ENCODE assay signal across 9 cellular contexts in genomic region chr16:81625544-81626152, GRCh38.
DNase-seq lines count a peak whose midpoint lies in the region; ATAC-seq and TF ChIP-seq lines count a peak whose summit lies in the region.
"Had no signal": no experiment of that assay in that cellular context is flagged by ENCODE, and none has a peak within 500 bp of the region (broad histone marks: within the 10 kb centered on the region; RNA-seq: fewer than 3 reads in every experiment).

No MANE protein-coding gene starts in this region.

- H2AK9ac ChIP-seq in IMR-90 (replicated peaks; ENCODE audit: low read depth, low read length, poor library complexity): peak overlapping the region; percentile 0

- H3K9me1 ChIP-seq in IMR-90 (ENCODE audit: insufficient read depth, low read length): peaks cover 14% of the 10 kb centered on the region; the same call in 1 of the 2 replicates

- H2BK5ac ChIP-seq in IMR-90 (ENCODE audit: low read depth, low read length, poor library complexity, severe bottlenecking): peak overlapping the region; percentile 81

- in situ Hi-C loops in IMR-90 (cut with MboI; ENCODE audit: low sequenced_read_pairs): no loop called here

- CTCF ChIA-PET in GM10248 (lab: Yijun Ruan, JAX) (interaction anchor here (0.7 to 7.5 kb wide), 5 partner anchors 9 to 260 kb away, joined by 3 to 43 read pairs (median 4); no protein-coding TSS in a partner anchor), IMR-90 (lab: Yijun Ruan, JAX) (no interaction called here)

- no peak overlapping the region for H3K27ac ChIP-seq in IMR-90 (ENCODE audit: insufficient read depth, low read length)

- H3K4me2 ChIP-seq in IMR-90 (ENCODE audit: low read depth, low read length): no peak overlapping the region

- H2BK20ac ChIP-seq in IMR-90 (ENCODE audit: low read depth, low read length): no peak overlapping the region

- no peak for TF ChIP-seq POLR2A in IMR-90 (IDR thresholded peaks at IDR 0.05; ENCODE audit: low read depth, low read length)

- no peaks in the 10 kb centered on the region for H3K27me3 ChIP-seq in IMR-90 (ENCODE audit: control insufficient read depth, insufficient read depth, low read length)

- no peak overlapping the region for H4K5ac ChIP-seq in IMR-90 (ENCODE audit: low read depth, low read length)

- H3K9me3 Mint-ChIP-seq in effector memory CD8-positive, alpha-beta T cell: no peaks in the 10 kb centered on the region
- H3K9me3 Mint-ChIP-seq: activated T-cell treated with anti-CD3 and anti-CD28 coated beads, Interleukin-2, amount 50 U/mL, for 4 hours had no signal

- POLR2A ChIA-PET in GM10248 (lab: Yijun Ruan, JAX): interaction anchor here (0.7 kb wide), 1 partner anchor 30 kb away, joined by 3 read pairs; no protein-coding TSS in a partner anchor
- POLR2A ChIA-PET in IMR-90 (lab: Charles Lee; ENCODE audit: unreplicated experiment): no interaction called here

- H3K79me1 ChIP-seq in IMR-90 (ENCODE audit: low read depth in 1 of 2, low read length in 2 of 2): peaks cover 7 to 26% of the 10 kb centered on the region in 2 experiments

- no peak overlapping the region for H2AFZ ChIP-seq in IMR-90 (replicated peaks; ENCODE audit: low read length, poor library complexity)

- peak; percentile 83 for DNase-seq in GM10248 (ENCODE audit: extremely low spot score)
- DNase-seq in IMR-90: peak; percentile 43
- peak; percentile 75 for DNase-seq in epithelial cell of esophagus (ENCODE audit: low read depth)
- DNase-seq in occipital lobe (lab: John Stamatoyannopoulos, UW): peak; percentile 18
- DNase-seq in effector memory CD8-positive, alpha-beta T cell: no peak
- DNase-seq in D341Med (ENCODE audit: low spot score): no peak
- DNase-seq in Kasumi-1 (lab: John Stamatoyannopoulos, UW): no peak
- DNase-seq: activated T-cell treated with anti-CD3 and anti-CD28 coated beads, Interleukin-2, amount 50 U/mL, for 4 hours had no signal

- BruUV-seq in IMR-90 (replicated peaks; lab: Mats Ljungman, UMichigan): no TSS peak

- peaks cover 5% of the 10 kb centered on the region for H3K36me3 ChIP-seq in IMR-90 (ENCODE audit: control insufficient read depth, insufficient read depth, low read length)

- WGBS in IMR-90 (ENCODE audit: extremely low coverage in 2 of 2, insufficient read length in 1 of 2), 2 experiments: 74% methylated on average over 4 of the region's 9 CpGs; no CpG with 5 or more reads in 1 of the 2 experiments

- H3K18ac ChIP-seq in IMR-90 (ENCODE audit: low read depth, low read length): 0 out of 2 replicates have a peak overlapping the region, but pooled peaks have one; percentile 16

- H3K4me1 ChIP-seq in IMR-90 (ENCODE audit: control insufficient read depth, insufficient read depth, low read length): peaks cover 6% of the 10 kb centered on the region

- H4K8ac ChIP-seq in IMR-90 (ENCODE audit: low read depth in 2 of 2, low read length in 2 of 2): peak overlapping the region in 1 of 2 experiments; percentile 20; a peak in 2 of 4 replicates

- intact Hi-C loops in IMR-90 (cut with micrococcal nuclease): no loop called here

- H4K91ac ChIP-seq in IMR-90 (ENCODE audit: insufficient read depth, low read depth, low read length): no peak overlapping the region

- no peak overlapping the region for H3K23ac ChIP-seq in IMR-90 (ENCODE audit: low read depth, low read length)

- no peak overlapping the region for H3K4me3 Mint-ChIP-seq in effector memory CD8-positive, alpha-beta T cell
- H3K4me3 Mint-ChIP-seq: activated T-cell treated with anti-CD3 and anti-CD28 coated beads, Interleukin-2, amount 50 U/mL, for 4 hours had no signal

- 0 out of 3 replicates have a peak overlapping the region, but pooled peaks have one; percentile 9 for H2BK15ac ChIP-seq in IMR-90 (ENCODE audit: low read depth, low read length)

- H3K4me3 ChIP-seq in IMR-90 (ENCODE audit: insufficient read depth, low read depth, low read length) (no peak overlapping the region), epithelial cell of esophagus (ENCODE audit: low read length) (no peak overlapping the region)

- TF ChIP-seq RAD21 in IMR-90 (IDR thresholded peaks at IDR 0.05; ENCODE audit: low read length): no peak

- peaks cover 3% of the 10 kb centered on the region for H3K36me3 Mint-ChIP-seq in effector memory CD8-positive, alpha-beta T cell (ENCODE audit: insufficient read depth)

- peak overlapping the region; percentile 66 for H2AK5ac ChIP-seq in IMR-90 (ENCODE audit: low read depth, low read length)

- H3K4me1 Mint-ChIP-seq in effector memory CD8-positive, alpha-beta T cell (ENCODE audit: low read depth in 2 of 2): peaks cover 4% of the 10 kb centered on the region in 2 donors

- no peak overlapping the region for H3K56ac ChIP-seq in IMR-90 (ENCODE audit: extremely low read depth, insufficient read depth, low read length)

- dilution Hi-C loops in IMR-90 (cut with HindIII; ENCODE audit: low sequenced_read_pairs, unreplicated experiment): no loop called here

- H3K27me3 Mint-ChIP-seq in effector memory CD8-positive, alpha-beta T cell: no peaks in the 10 kb centered on the region

- peaks cover 50% of the 10 kb centered on the region; the same call in 1 of the 2 replicates for H4K20me1 ChIP-seq in IMR-90 (ENCODE audit: insufficient read depth, low read length)

- 0 out of 2 replicates have a peak overlapping the region, but pooled peaks have one; percentile 60 for H3K14ac ChIP-seq in IMR-90 (replicated peaks; ENCODE audit: low read depth, low read length)

- ATAC-seq in IMR-90 (ENCODE audit: low read depth): peak; percentile 64
- no peak for ATAC-seq in effector memory CD8-positive, alpha-beta T cell (replicated peaks)
- no peak for ATAC-seq in HG02938 (IDR thresholded peaks at IDR 0.05; ENCODE audit: unreplicated experiment)

- TF ChIP-seq CTCF in GM10248 (IDR thresholded peaks at IDR 0.05; ENCODE audit: control extremely low read depth, extremely low read depth, low read depth, missing control alignments): no peak
- no peak for TF ChIP-seq CTCF in IMR-90 (conservative IDR thresholded peaks at IDR 0.05; ENCODE audit: low read depth, low read length)
- no peak for TF ChIP-seq CTCF in epithelial cell of esophagus (IDR thresholded peaks at IDR 0.05; ENCODE audit: insufficient read depth, low read depth, low read length, missing control alignments)

- no peak overlapping the region for H3K27ac Mint-ChIP-seq in effector memory CD8-positive, alpha-beta T cell

- no peak overlapping the region for H2BK120ac ChIP-seq in IMR-90 (ENCODE audit: low read depth, low read length)

- no peaks in the 10 kb centered on the region for H3K9me3 ChIP-seq in IMR-90 (ENCODE audit: control insufficient read depth, insufficient read depth, low read length)

- H3K9ac ChIP-seq in IMR-90 (ENCODE audit: low read depth, low read length): no peak overlapping the region

- H3K4ac ChIP-seq in IMR-90 (ENCODE audit: low read depth, low read length): no peak overlapping the region; the same call in 1 of the 2 replicates

TF ChIP-seq in IMR-90, 13 proteins besides CTCF, POLR2A, EP300 and RAD21:
- no peak for TF ChIP-seq BHLHE40 (IDR thresholded peaks at IDR 0.05; ENCODE audit: low read depth, low read length)
- TF ChIP-seq USF2 (IDR thresholded peaks at IDR 0.05; ENCODE audit: low read depth, low read length): no peak
- TF ChIP-seq RCOR1 (IDR thresholded peaks at IDR 0.05; ENCODE audit: insufficient replicate concordance, low read length): no peak
- no peak for TF ChIP-seq FOS (IDR thresholded peaks at IDR 0.05; ENCODE audit: low read depth, low read length)
- TF ChIP-seq MAFK (IDR thresholded peaks at IDR 0.05; ENCODE audit: low read depth, low read length): no peak
- no peak for TF ChIP-seq SMC3 (IDR thresholded peaks at IDR 0.05; ENCODE audit: low read depth, low read length)
- no peak for TF ChIP-seq RFX5 (IDR thresholded peaks at IDR 0.05; ENCODE audit: low read depth, low read length)
- no peak for TF ChIP-seq CHD1 (IDR thresholded peaks at IDR 0.05; ENCODE audit: low read depth, low read length)
- TF ChIP-seq CEBPB (IDR thresholded peaks at IDR 0.05; ENCODE audit: low read depth, low read length): no peak
- TF ChIP-seq NFE2L2 (IDR thresholded peaks at IDR 0.05; ENCODE audit: low read depth, low read length): no peak
- TF ChIP-seq MAZ (IDR thresholded peaks at IDR 0.05; ENCODE audit: borderline replicate concordance, low read depth, low read length): no peak
- no peak for TF ChIP-seq MXI1 (IDR thresholded peaks at IDR 0.05; ENCODE audit: borderline replicate concordance, low read depth, low read length)
- no peak for TF ChIP-seq ELK1 (IDR thresholded peaks at IDR 0.05; ENCODE audit: borderline replicate concordance, low read depth, low read length)

Comparison
In these comparisons a context has a peak if more than half of its experiments do, and no peak if none do; other contexts are left out.
1. DNase-seq: peak in GM10248 (single experiment), IMR-90 (single experiment), epithelial cell of esophagus (single experiment) and occipital lobe (single experiment); none in effector memory CD8-positive, alpha-beta T cell (0 of 3), D341Med (single experiment) and Kasumi-1 (0 of 2).